ENCODE assay signal across 8 cellular contexts in genomic region chr9:70257991-70258691, GRCh38. TPM values are rescaled to one million over a fixed set of nuclear protein-coding genes. Genes with fewer than 3 reads are reported as not detected.
DNase-seq lines count a peak whose midpoint lies in the region; ATAC-seq, FAIRE-seq and TF ChIP-seq lines count a peak whose summit lies in the region.

No MANE protein-coding gene starts in this region.

- WGBS in GM12878 (ENCODE audit: insufficient coverage, insufficient replicate concordance, low lambda C conversion rate, missing lambda C conversion rate), result 12% methylated on average over 27 of the region's 27 CpGs
- WGBS in iPS DF 6.9 (ENCODE audit: insufficient coverage, insufficient read length), result no CpG with 5 or more reads among the region's 27 CpGs

- H4K20me1 ChIP-seq in DOHH2 (ENCODE audit: control insufficient read depth, insufficient read depth, low read depth, low read length) (peaks cover 20% of the 10 kb centered on the region), OCI-LY7 (ENCODE audit: insufficient read depth, low read length) (peaks cover 12% of the 10 kb centered on the region), GM12878 (ENCODE audit: control insufficient read depth, insufficient read depth) (no peaks in the 10 kb centered on the region)

- no peaks in the 10 kb centered on the region for H3K9me3 ChIP-seq in DOHH2 (ENCODE audit: control insufficient read depth, insufficient read depth, low read length)
- no peaks in the 10 kb centered on the region for H3K9me3 ChIP-seq in OCI-LY7 (ENCODE audit: low read length)
- H3K9me3 ChIP-seq in GM12878 (replicated peaks; ENCODE audit: control insufficient read depth, insufficient read depth, low read length), result no peaks in the 10 kb centered on the region; the same call in 2 of the 3 replicates
- H3K9me3 ChIP-seq in iPS DF 6.9 (ENCODE audit: control insufficient read depth, insufficient read depth, low read length), result no peaks in the 10 kb centered on the region

- RAD21 ChIA-PET in GM12878 (lab: Charles Lee; ENCODE audit: unreplicated experiment), result interaction anchor here (0.6 to 1.6 kb wide), 3 partner anchors 152 to 344 kb away, joined by 3 to 5 read pairs (median 3); no protein-coding TSS in a partner anchor

- no peak for TF ChIP-seq POLR2A in GM12878 (IDR thresholded peaks at IDR 0.05; ENCODE audit: low read depth, low read length)

- peak; percentile 30 for DNase-seq in OCI-LY7 (ENCODE audit: low spot score)
- DNase-seq in GM12878 (ENCODE audit: low read depth, low spot score), result no peak
- DNase-seq in iPS DF 6.9 (ENCODE audit: low read depth, low spot score), result no peak
- DNase-seq in retinal pigment epithelial cell (ENCODE audit: low read depth), result no peak
- DNase-seq in amniotic stem cell (lab: John Stamatoyannopoulos, UW), result no peak

- 0 out of 2 replicates have a peak, but pooled peaks cover 5% of the 10 kb centered on the region for H3F3A ChIP-seq in DOHH2 (ENCODE audit: control insufficient read depth, insufficient read depth)

- CTCF ChIA-PET in OCI-LY7 (lab: Charles Lee; ENCODE audit: unreplicated experiment), result no interaction called here
- CTCF ChIA-PET in GM12878 (lab: Yijun Ruan, JAX), result interaction anchor here (0.7 to 1.4 kb wide), 3 partner anchors 15 to 345 kb away, joined by 3 to 4 read pairs (median 3); no protein-coding TSS in a partner anchor

- H3K4me1 ChIP-seq in DOHH2 (ENCODE audit: control insufficient read depth, low read length), result peaks cover 58% of the 10 kb centered on the region
- peaks cover 34% of the 10 kb centered on the region for H3K4me1 ChIP-seq in OCI-LY7 (ENCODE audit: insufficient read depth, low read length, poor library complexity, severe bottlenecking)
- H3K4me1 ChIP-seq in GM12878 (ENCODE audit: control insufficient read depth, insufficient read depth, low read length), result peaks cover 14% of the 10 kb centered on the region
- H3K4me1 ChIP-seq in iPS DF 6.9 (ENCODE audit: control insufficient read depth, insufficient read depth, low read length), result no peaks in the 10 kb centered on the region

- BruUV-seq in OCI-LY7 (replicated peaks; lab: Mats Ljungman, UMichigan) (TSS peak; percentile 91), GM12878 (replicated peaks; lab: Mats Ljungman, UMichigan) (TSS peak; percentile 87)

- in situ Hi-C loops in GM12878 (cut with MboI), result loop anchor here (25.0 kb wide), 2 partner anchors 496 to 1654 kb away; partner anchors contain the start of genes ABHD17B, C9orf85 and PTAR1

- POLR2A ChIA-PET in OCI-LY7 (lab: Charles Lee) (interaction anchor here (0.6 to 2.2 kb wide), 6 partner anchors 11 to 924 kb away, joined by 3 to 6 read pairs (median 4); no protein-coding TSS in a partner anchor), GM12878 (lab: Charles Lee) (interaction anchor here (0.9 kb wide), 1 partner anchor 262 kb away, joined by 3 read pairs; no protein-coding TSS in a partner anchor)

- H2AFZ ChIP-seq in OCI-LY7 (ENCODE audit: low read length), result peak overlapping the region; percentile 98
- H2AFZ ChIP-seq in GM12878 (ENCODE audit: control insufficient read depth, low read depth, low read length), result peak overlapping the region; percentile 96

- ATAC-seq in GM19463 (IDR thresholded peaks at IDR 0.05; ENCODE audit: unreplicated experiment), result peak; percentile 33
- peak; percentile 40 for ATAC-seq in HG03460 (IDR thresholded peaks at IDR 0.05; ENCODE audit: unreplicated experiment)
- peak; percentile 49 for ATAC-seq in GM12878

- no peak for FAIRE-seq in GM12878 (lab: Jason Lieb, UNC)

- TF ChIP-seq EP300 in GM12878 (IDR thresholded peaks at IDR 0.05; ENCODE audit: borderline replicate concordance in 1 of 2, control insufficient read depth in 1 of 2, low read depth in 2 of 2, low read length in 2 of 2), result no peak

- H3K9ac ChIP-seq in GM12878 (ENCODE audit: control insufficient read depth, insufficient read depth, low read length), result peak overlapping the region; percentile 79

- H3K27me3 ChIP-seq in DOHH2 (ENCODE audit: control insufficient read depth, low read length), result no peaks in the 10 kb centered on the region
- no peaks in the 10 kb centered on the region for H3K27me3 ChIP-seq in GM12878 (replicated peaks in 1 of 2; ENCODE audit: control insufficient read depth in 2 of 2, insufficient read depth in 2 of 2, low read length in 1 of 2)
- no peaks in the 10 kb centered on the region for H3K27me3 ChIP-seq in iPS DF 6.9 (ENCODE audit: control insufficient read depth, insufficient read depth, low read length)

- intact Hi-C loops in OCI-LY7 (cut with micrococcal nuclease; ENCODE audit: unreplicated experiment) (loop anchor here (1.0 to 10.0 kb wide), 3 partner anchors 167 to 499 kb away; no protein-coding TSS in a partner anchor), GM12878 (cut with micrococcal nuclease; ENCODE audit: unreplicated experiment) (no loop called here)

- H3K4me2 ChIP-seq in DOHH2 (ENCODE audit: low read length) (peak overlapping the region; percentile 92), OCI-LY7 (ENCODE audit: low read length) (peak overlapping the region; percentile 96), GM12878 (ENCODE audit: control insufficient read depth, insufficient read depth) (peak overlapping the region; percentile 96)

- H3K79me2 ChIP-seq in DOHH2 (ENCODE audit: control insufficient read depth, low read length) (peaks cover 53% of the 10 kb centered on the region), OCI-LY7 (ENCODE audit: insufficient read depth, low read depth, low read length) (peaks cover 42% of the 10 kb centered on the region), GM12878 (ENCODE audit: control insufficient read depth, insufficient read depth, low read length) (peaks cover 44% of the 10 kb centered on the region)

- SMC1A ChIA-PET in GM12878 (lab: Charles Lee; ENCODE audit: uncharacterized antibody, unreplicated experiment), result interaction anchor here (0.6 to 1.6 kb wide), 2 partner anchors 13 to 1084 kb away, joined by 3 to 4 read pairs; partner anchors contain the start of gene TJP2

- H3K36me3 ChIP-seq in DOHH2 (ENCODE audit: control insufficient read depth, low read length) (peaks cover 38% of the 10 kb centered on the region), OCI-LY7 (ENCODE audit: insufficient read depth, low read length) (peaks cover 33% of the 10 kb centered on the region), GM12878 (ENCODE audit: control insufficient read depth in 2 of 2, insufficient read depth in 2 of 2, low read length in 1 of 2) (0 out of 4 replicates have a peak, but pooled peaks cover 0 to 6% of the 10 kb centered on the region in 2 experiments), iPS DF 6.9 (ENCODE audit: control insufficient read depth, insufficient read depth, low read length) (no peaks in the 10 kb centered on the region)

- TF ChIP-seq CTCF in DOHH2 (IDR thresholded peaks at IDR 0.05; ENCODE audit: low read depth, low read length, poor library complexity, severe bottlenecking) (no peak), OCI-LY7 (conservative IDR thresholded peaks at IDR 0.05; ENCODE audit: low read length) (no peak), GM12878 (IDR thresholded peaks at IDR 0.05 in 2 of 3, conservative IDR thresholded peaks at IDR 0.05 in 1 of 3; ENCODE audit: control insufficient read depth in 2 of 3, extremely low read depth in 1 of 3, insufficient read depth in 1 of 3, low read depth in 3 of 3, low read length in 3 of 3) (no peak), retinal pigment epithelial cell (conservative IDR thresholded peaks at IDR 0.05; ENCODE audit: low read depth, low read length) (no peak)

- H3K4me3 ChIP-seq in DOHH2 (ENCODE audit: low read length) (peak overlapping the region; percentile 90), OCI-LY7 (ENCODE audit: low read depth, low read length, poor library complexity, severe bottlenecking) (peak overlapping the region; percentile 89), GM12878 (peak overlapping the region; percentile 85), iPS DF 6.9 (ENCODE audit: low read length) (peak overlapping the region; percentile 72; the same call in 1 of the 2 replicates), retinal pigment epithelial cell (ENCODE audit: low read length) (peak overlapping the region; percentile 68)

- no peak for TF ChIP-seq RAD21 in GM12878 (IDR thresholded peaks at IDR 0.05; ENCODE audit: insufficient read depth, low read depth, low read length)

- H3K9me2 ChIP-seq in DOHH2 (replicated peaks; ENCODE audit: control insufficient read depth, low read length) (no peaks in the 10 kb centered on the region), OCI-LY7 (ENCODE audit: insufficient read depth, low read length) (no peaks in the 10 kb centered on the region)

- H3K27ac ChIP-seq in DOHH2 (ENCODE audit: low read depth, low read length), result peak overlapping the region; percentile 52
- peak overlapping the region; percentile 26 for H3K27ac ChIP-seq in OCI-LY7 (ENCODE audit: low read depth, low read length, poor library complexity, severe bottlenecking)
- peak overlapping the region; percentile 93 for H3K27ac ChIP-seq in GM12878 (ENCODE audit: control insufficient read depth, insufficient read depth)
- no peak overlapping the region for H3K27ac ChIP-seq in iPS DF 6.9 (ENCODE audit: low read length)

TF ChIP-seq in GM12878, 131 proteins besides CTCF, POLR2A, EP300 and RAD21 (continues in another document):
- TF ChIP-seq MTA2 (IDR thresholded peaks at IDR 0.05; ENCODE audit: low read depth) (0 out of 2 replicates have a peak, but pooled peaks have one; percentile 19), CEBPB (IDR thresholded peaks at IDR 0.05; ENCODE audit: borderline replicate concordance in 1 of 2, low read depth in 2 of 2, low read length in 2 of 2) (no peak), NR2C2 (IDR thresholded peaks at IDR 0.05; ENCODE audit: borderline replicate concordance, control insufficient read depth, insufficient read length, low read depth) (no peak), HDAC6 (IDR thresholded peaks at IDR 0.05; ENCODE audit: unreplicated experiment) (no peak), PML (IDR thresholded peaks at IDR 0.05; ENCODE audit: low read length) (no peak)

RNA-seq across cellular contexts. Expression of gene SMC5, which starts 0.6 kb away (rescaled TPM):
- total RNA-seq in OCI-LY7 (2014; rRNA removed; shearing (Covaris generic)), result 34.9 and 42.0 TPM in 2 replicates
- total RNA-seq in OCI-LY7 (2022) (38.9 and 45.4 TPM in 2 replicates), GM12878 (2014; rRNA removed) (27.1 and 30.6 TPM in 2 replicates), GM12878 (2014; rRNA removed; fragmentation: Illumina TruSeq; extraction: Trizol) (47.1 and 49.2 TPM in 2 replicates), GM12878 (2021) (21.1 and 21.7 TPM in 2 replicates)
- total RNA-seq in GM12878 (2013; cell fraction: nucleolus; rRNA removed), result 63.3 and 78.4 TPM in 2 replicates
- polyA plus RNA-seq in GM12878 (2011; ENCODE audit: low read depth), result 8.7 TPM
- polyA plus RNA-seq in GM12878 (2011; rRNA removed) (25.0 and 48.2 TPM in 2 replicates), GM12878 (2014; fragmentation: Illumina TruSeq; extraction: Trizol) (38.7 and 53.9 TPM in 2 replicates), GM12878 (2014; fragmentation: Nextera tagmentation; extraction: Ambion mirVana) (1 to 10 TPM; 6.5 to 7.2 TPM), GM12878 (2014; rRNA removed) (19.8 and 22.5 TPM in 2 replicates), GM12878 (2016; fragmentation: Nextera tagmentation; extraction: Ambion mirVana) (10 to 100 TPM; 16.4 to 23.3 TPM)
- polyA plus RNA-seq in GM12878 (2011; cell fraction: cytosol; rRNA removed), result 6.8 and 7.5 TPM in 2 replicates
- 16.7 and 31.1 TPM in 2 replicates for polyA plus RNA-seq in GM12878 (2011; cell fraction: nucleus; rRNA removed)
- 15.6 and 17.3 TPM in 2 replicates for polyA plus RNA-seq in GM12878 (2012)
- polyA minus RNA-seq in GM12878 (2011; rRNA and poly(A)+ RNA removed), result 11.3 and 13.8 TPM in 2 replicates
- polyA minus RNA-seq in GM12878 (2011; cell fraction: cytosol; rRNA and poly(A)+ RNA removed), result 7.2 and 15.9 TPM in 2 replicates
- 17.5 and 24.8 TPM in 2 replicates for polyA minus RNA-seq in GM12878 (2011; cell fraction: nucleus; rRNA and poly(A)+ RNA removed)
